22 cellular contexts compared by ENCODE assay signal in the genomic region with DNA sequence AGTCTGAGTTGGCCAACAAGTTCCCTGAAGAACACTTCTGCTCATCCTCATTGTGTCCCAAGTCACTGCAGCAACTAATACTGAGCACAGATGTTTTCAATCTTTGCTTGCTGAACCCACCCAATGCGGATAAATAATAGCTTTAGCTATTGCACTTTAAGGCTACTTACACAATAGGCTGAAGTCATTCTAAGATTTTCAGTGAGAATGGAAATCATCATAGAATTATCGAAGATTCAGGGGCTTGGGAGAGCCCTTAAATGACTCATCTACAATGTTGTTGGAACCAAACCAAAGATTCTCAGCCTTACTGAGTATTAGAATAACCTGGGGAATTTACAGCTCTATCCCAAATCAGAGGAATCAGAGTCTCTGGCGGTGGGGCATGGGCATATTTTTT. TPM values are rescaled to one million over a fixed set of nuclear protein-coding genes. Genes with fewer than 3 reads are reported as not detected.
DNase-seq lines count a peak whose midpoint lies in the region; ATAC-seq, FAIRE-seq and TF ChIP-seq lines count a peak whose summit lies in the region.
"Had no signal": no experiment of that assay in that cellular context is flagged by ENCODE, and none has a peak within 500 bp of the region (broad histone marks: within the 10 kb centered on the region; RNA-seq: fewer than 3 reads in every experiment).

No MANE protein-coding gene starts in this region.

- no peaks in the 10 kb centered on the region for H3K36me3 ChIP-seq in heart left ventricle
- H3K36me3 ChIP-seq: BLaER1, HAP-1 had no signal

- H3K4me3 ChIP-seq in astrocyte of the spinal cord (ENCODE audit: low read depth, low read length) (no peak overlapping the region), fibroblast of pulmonary artery (replicated peaks; ENCODE audit: low read depth, low read length) (no peak overlapping the region), skeletal muscle cell (ENCODE audit: low read depth, low read length) (no peak overlapping the region), heart left ventricle (no peak overlapping the region)
- H3K4me3 ChIP-seq: BLaER1, HAP-1, PC-9 had no signal

- no peaks in the 10 kb centered on the region for H3K4me1 ChIP-seq in heart left ventricle
- H3K4me1 ChIP-seq: BLaER1, HAP-1 had no signal

- no peak for TF ChIP-seq POLR2A in heart left ventricle (IDR thresholded peaks at IDR 0.05)

- no peak for DNase-seq in HTR-8/SVneo (ENCODE audit: insufficient read length, low spot score)
- DNase-seq in astrocyte of the spinal cord (ENCODE audit: low read depth, low spot score), result peak; percentile 38
- peak; percentile 54 for DNase-seq in fibroblast of pulmonary artery (ENCODE audit: low read depth)
- peak; percentile 37 for DNase-seq in skeletal muscle cell (ENCODE audit: low read depth)
- DNase-seq in medulla oblongata (ENCODE audit: extremely low spot score), result no peak
- no peak for DNase-seq in NCI-H446 treated with DMSO at 0.1 percent for 48 hours (lab: John Stamatoyannopoulos, UW)
- no peak for DNase-seq in HuH-7 (ENCODE audit: low spot score)
- no peak for DNase-seq in heart left ventricle
- DNase-seq: CD4-positive, alpha-beta T cell; COR-L47; DMS79; MM.1S; NCI-H1048; NCI-H1417 treated with DMSO at 0.1 percent for 48 hours; NCI-H187; NCI-H446; NCI-H748 treated with DMSO at 0.1 percent for 48 hours; PC-9; RPMI8226; SHP77 treated with DMSO at 0.1 percent for 48 hours had no signal

- no peak overlapping the region for H3K27ac ChIP-seq in heart left ventricle
- H3K27ac ChIP-seq: BLaER1, PC-9 had no signal

- no peak for TF ChIP-seq CTCF in astrocyte of the spinal cord (IDR thresholded peaks at IDR 0.05; ENCODE audit: low read depth, low read length)
- no peak for TF ChIP-seq CTCF in fibroblast of pulmonary artery (IDR thresholded peaks at IDR 0.05; ENCODE audit: low read length, missing control alignments)
- TF ChIP-seq CTCF in heart left ventricle (IDR thresholded peaks at IDR 0.05), result no peak

- WGBS in heart left ventricle, 4 donors, result 79 to 85% (median 83%) methylated on average over 3 of the region's 3 CpGs

- peak; percentile 20 for FAIRE-seq in HTR-8/SVneo (lab: Jason Lieb, UNC)

- in situ Hi-C loops in astrocyte of the spinal cord (cut with HindIII; ENCODE audit: low sequenced_read_pairs), result no loop called here

- no peaks in the 10 kb centered on the region for H3K27me3 ChIP-seq in heart left ventricle
- H3K27me3 ChIP-seq: BLaER1 had no signal

- no peaks in the 10 kb centered on the region for H3K9me3 ChIP-seq in heart left ventricle
- H3K9me3 ChIP-seq: BLaER1, HAP-1 had no signal

- intact Hi-C loops in heart left ventricle (cut with DNase I), result no loop called here

- ATAC-seq in heart left ventricle, result no peak

RNA-seq across cellular contexts. Expression of a gene that starts 51.2 kb away (rescaled TPM):
- total RNA-seq in heart left ventricle, result 1 to 10 TPM in 1 of 9 donors, under 1 TPM in 3, not detected in 5; 0.52 to 2.0 (median 0.75) TPM
- under 1 TPM in 1 of 2 donors, not detected in 1; 0.32 TPM for polyA plus RNA-seq in heart left ventricle

RNA-seq across cellular contexts. Expression of a gene that starts 59.4 kb away (rescaled TPM):
- 10 to 100 TPM; 11.2 to 33.0 (median 17.5) TPM for total RNA-seq in heart left ventricle
- 10 to 100 TPM in 1 of 2 donors, 1 to 10 TPM in 1; 5.6 to 30.2 TPM for polyA plus RNA-seq in heart left ventricle

Comparison
In these comparisons a context has a peak if more than half of its experiments do, and no peak if none do; other contexts are left out.
1. DNase-seq: peak in astrocyte of the spinal cord (single experiment), fibroblast of pulmonary artery (single experiment) and skeletal muscle cell (single experiment); none in HTR-8/SVneo (single experiment), medulla oblongata (single experiment), NCI-H446 treated with DMSO at 0.1 percent for 48 hours (single experiment), HuH-7 (single experiment) and heart left ventricle (0 of 5).